In the genomic region with DNA sequence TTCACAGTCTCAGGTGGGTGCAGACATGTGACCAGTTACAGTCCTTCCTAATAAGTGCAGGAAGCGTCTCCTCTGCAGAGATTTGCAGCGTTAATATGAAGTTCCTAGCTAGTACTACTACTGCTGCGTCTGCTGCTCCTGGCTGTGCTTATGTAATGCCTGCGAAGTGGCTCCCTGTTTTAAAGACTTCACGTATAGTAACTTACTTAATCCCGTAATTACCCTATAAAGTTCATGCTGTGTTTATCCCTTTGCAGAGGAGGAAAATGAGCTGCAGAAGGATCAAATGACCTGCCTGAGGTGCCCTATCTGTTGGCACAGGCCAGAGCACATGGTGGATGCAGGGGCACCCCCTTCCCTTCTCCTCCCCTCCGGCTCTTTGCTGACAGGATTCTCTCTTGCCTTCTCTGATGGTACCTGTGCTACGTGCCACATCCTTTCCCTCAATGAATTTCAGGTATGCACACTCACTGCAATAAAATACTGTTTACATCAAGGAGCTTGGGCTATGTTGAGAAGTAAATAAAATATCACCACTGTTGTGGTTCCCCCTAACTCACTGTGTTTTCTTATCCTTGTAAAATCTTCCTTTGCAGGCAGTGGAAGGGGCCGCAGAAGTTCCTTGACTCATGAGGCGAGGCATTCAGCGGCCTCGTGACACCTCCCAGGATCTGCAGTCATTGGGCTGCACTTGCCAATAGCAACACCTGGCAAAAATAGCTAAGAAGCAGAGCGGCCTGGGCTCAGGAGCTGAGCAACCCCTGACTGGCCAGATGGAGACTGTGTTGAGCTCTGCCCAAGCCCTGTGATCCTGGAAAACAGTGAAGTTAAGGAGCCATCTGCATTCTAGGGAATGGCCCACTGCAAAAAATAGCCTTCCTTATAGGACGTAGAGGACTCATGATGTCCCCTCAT, we compare ENCODE assay signal across 18 cellular contexts.
DNase-seq lines count a peak whose midpoint lies in the region; ATAC-seq and TF ChIP-seq lines count a peak whose summit lies in the region.
"Had no signal": no experiment of that assay in that cellular context is flagged by ENCODE, and none has a peak within 500 bp of the region (broad histone marks: within the 10 kb centered on the region; RNA-seq: fewer than 3 reads in every experiment).

No MANE protein-coding gene starts in this region.

- H3K23ac ChIP-seq in mesenchymal stem cell (ENCODE audit: low read length in 2 of 2) = no peak overlapping the region
- no peak overlapping the region for H3K23ac ChIP-seq in trophoblast cell (ENCODE audit: low read length)

- CTCF ChIA-PET in activated CD8-positive, alpha-beta T cell treated with anti-CD3 and anti-CD28 coated beads for 36 hours (lab: Charles Lee) = no interaction called here

- no peaks in the 10 kb centered on the region for H3K79me2 ChIP-seq in trophoblast cell (ENCODE audit: control insufficient read depth, insufficient read depth, low read length, poor library complexity)

- no peak overlapping the region for H3K18ac ChIP-seq in mesenchymal stem cell (ENCODE audit: low read depth in 1 of 2, low read length in 2 of 2)
- H3K18ac ChIP-seq in trophoblast cell (ENCODE audit: low read length) = no peak overlapping the region

- H3K14ac ChIP-seq in mesenchymal stem cell (ENCODE audit: low read length in 2 of 2) (no peak overlapping the region), trophoblast cell (ENCODE audit: low read length) (no peak overlapping the region)

- no peak overlapping the region for H4K91ac ChIP-seq in mesenchymal stem cell (ENCODE audit: low read length)
- no peak overlapping the region for H4K91ac ChIP-seq in trophoblast cell (ENCODE audit: low read depth, low read length)

- H4K8ac ChIP-seq in mesenchymal stem cell (ENCODE audit: low read length) = no peak overlapping the region
- no peak overlapping the region for H4K8ac ChIP-seq in trophoblast cell (ENCODE audit: low read depth, low read length)

- no peak overlapping the region for H2BK5ac ChIP-seq in mesenchymal stem cell (ENCODE audit: low read depth, low read length, poor library complexity, severe bottlenecking)
- no peak overlapping the region for H2BK5ac ChIP-seq in trophoblast cell (ENCODE audit: low read depth, low read length, poor library complexity)

- no peaks in the 10 kb centered on the region for H3K79me1 ChIP-seq in mesenchymal stem cell (replicated peaks; ENCODE audit: low read length, poor library complexity, severe bottlenecking)
- no peaks in the 10 kb centered on the region for H3K79me1 ChIP-seq in trophoblast cell (ENCODE audit: low read length)

- H3K9me3 ChIP-seq in left ventricle myocardium inferior (replicated peaks) (no peaks in the 10 kb centered on the region), mesenchymal stem cell (ENCODE audit: control insufficient read depth, low read length) (no peaks in the 10 kb centered on the region), trophoblast cell (ENCODE audit: insufficient read depth, low read depth, low read length) (no peaks in the 10 kb centered on the region)
- H3K9me3 ChIP-seq: left lung, stomach had no signal

- DNase-seq in Right ventricle myocardium inferior (ENCODE audit: missing footprints) (no peak), left ventricle myocardium inferior (no peak), mesenchymal stem cell (no peak), trophoblast cell (no peak), cortex of kidney (lab: John Stamatoyannopoulos, UW) (no peak)
- DNase-seq in activated CD8-positive, alpha-beta T cell treated with anti-CD3 and anti-CD28 coated beads for 36 hours = no peak
- DNase-seq in activated CD8-positive, alpha-beta memory T cell treated with anti-CD3 and anti-CD28 coated beads, Interleukin-2, amount 50 U/mL, for 48 hours = no peak
- DNase-seq: activated CD4-positive, alpha-beta T cell treated with anti-CD3 and anti-CD28 coated beads, Interleukin-2, amount 50 U/mL, for 1 hour; DMS53; effector memory CD8-positive, alpha-beta T cell; left lung; NCI-H146; NCI-H748 treated with DMSO at 0.1 percent for 48 hours; nephron progenitor cell; stomach had no signal

- H3K4me1 Mint-ChIP-seq in brain = peaks cover 38% of the 10 kb centered on the region
- no peaks in the 10 kb centered on the region for H3K4me1 Mint-ChIP-seq in activated CD8-positive, alpha-beta T cell treated with anti-CD3 and anti-CD28 coated beads for 36 hours (ENCODE audit: low read depth)

- no peak overlapping the region for H3K27ac ChIP-seq in left ventricle myocardium inferior (replicated peaks)
- H3K27ac ChIP-seq in mesenchymal stem cell (ENCODE audit: low read length, poor library complexity, severe bottlenecking) = no peak overlapping the region
- H3K27ac ChIP-seq in trophoblast cell (ENCODE audit: low read depth, low read length) = no peak overlapping the region
- H3K27ac ChIP-seq: left lung, stomach had no signal

- no peak overlapping the region for H3K4me2 ChIP-seq in mesenchymal stem cell (ENCODE audit: low read length, poor library complexity, severe bottlenecking)
- H3K4me2 ChIP-seq in trophoblast cell (ENCODE audit: low read length) = no peak overlapping the region
- H3K4me2 ChIP-seq: smooth muscle cell had no signal

- H3K4me3 ChIP-seq in left ventricle myocardium inferior = no peak overlapping the region
- no peak overlapping the region for H3K4me3 ChIP-seq in mesenchymal stem cell (ENCODE audit: insufficient read depth in 1 of 2, low read depth in 1 of 2, low read length in 2 of 2)
- H3K4me3 ChIP-seq in trophoblast cell (ENCODE audit: low read depth, low read length) = no peak overlapping the region
- H3K4me3 ChIP-seq: left lung, smooth muscle cell, stomach had no signal

- H4K12ac ChIP-seq in trophoblast cell (ENCODE audit: low read depth, low read length) = no peak overlapping the region

- no peaks in the 10 kb centered on the region for H3K9me3 Mint-ChIP-seq in brain
- H3K9me3 Mint-ChIP-seq in activated CD8-positive, alpha-beta T cell treated with anti-CD3 and anti-CD28 coated beads for 36 hours = no peaks in the 10 kb centered on the region
- H3K9me3 Mint-ChIP-seq: activated T-helper 1 cell treated with anti-CD3 and anti-CD28 coated beads, Interleukin-12 subunit alpha, Interleukin-12 subunit beta, Interleukin-2, Interleukin-4 antibody, amounts not matched to agents 30 ng/mL and 10 ng/mL and 1 ng/mL, durations not matched to agents 14 hours and 24 hours and 36 hours; nephron progenitor cell had no signal

- H2BK12ac ChIP-seq in mesenchymal stem cell (ENCODE audit: low read length in 2 of 2) (no peak overlapping the region), trophoblast cell (ENCODE audit: low read length) (no peak overlapping the region)

- H2AFZ ChIP-seq in mesenchymal stem cell (ENCODE audit: low read depth, low read length) = no peak overlapping the region
- no peak overlapping the region for H2AFZ ChIP-seq in trophoblast cell (ENCODE audit: insufficient read depth, low read length, poor library complexity)

- intact Hi-C loops in Right ventricle myocardium inferior (cut with DNase I) = no loop called here
- intact Hi-C loops in left ventricle myocardium inferior (cut with micrococcal nuclease) = no loop called here
- intact Hi-C loops in activated CD8-positive, alpha-beta T cell treated with anti-CD3 and anti-CD28 coated beads for 36 hours (cut with micrococcal nuclease) = no loop called here

- peaks cover 2% of the 10 kb centered on the region for H3K27me3 Mint-ChIP-seq in brain
- peaks cover 4% of the 10 kb centered on the region for H3K27me3 Mint-ChIP-seq in activated CD8-positive, alpha-beta T cell treated with anti-CD3 and anti-CD28 coated beads for 36 hours

- H3K4me1 ChIP-seq in left ventricle myocardium inferior = no peaks in the 10 kb centered on the region
- no peaks in the 10 kb centered on the region for H3K4me1 ChIP-seq in mesenchymal stem cell (ENCODE audit: control insufficient read depth, insufficient read depth, low read depth, low read length)
- H3K4me1 ChIP-seq in trophoblast cell (ENCODE audit: control insufficient read depth in 1 of 2, insufficient read depth in 2 of 2, low read length in 2 of 2) = peaks cover 2 to 6% of the 10 kb centered on the region in 2 experiments
- H3K4me1 ChIP-seq: left lung, stomach had no signal

- H3K27ac Mint-ChIP-seq in brain = peak overlapping the region in 3 of 5 experiments; percentile 63 to 91 (median 68)
- no peak overlapping the region for H3K27ac Mint-ChIP-seq in activated CD8-positive, alpha-beta T cell treated with anti-CD3 and anti-CD28 coated beads for 36 hours
- H3K27ac Mint-ChIP-seq: activated T-helper 1 cell treated with anti-CD3 and anti-CD28 coated beads, Interleukin-12 subunit alpha, Interleukin-12 subunit beta, Interleukin-2, Interleukin-4 antibody, amounts not matched to agents 30 ng/mL and 10 ng/mL and 1 ng/mL, durations not matched to agents 14 hours and 24 hours and 36 hours; effector memory CD8-positive, alpha-beta T cell; nephron progenitor cell had no signal

- 77% methylated on average over 13 of the region's 14 CpGs for WGBS in mesenchymal stem cell
- WGBS in trophoblast cell (ENCODE audit: extremely low coverage, insufficient coverage, insufficient read length) = no CpG with 5 or more reads among the region's 14 CpGs

- TF ChIP-seq CTCF in left ventricle myocardium inferior (IDR thresholded peaks at IDR 0.05; ENCODE audit: borderline replicate concordance) = no peak
- no peak for TF ChIP-seq CTCF in brain (conservative IDR thresholded peaks at IDR 0.05)
- no peak for TF ChIP-seq CTCF in activated CD8-positive, alpha-beta T cell treated with anti-CD3 and anti-CD28 coated beads for 36 hours (IDR thresholded peaks at IDR 0.05)

- H2AK5ac ChIP-seq in mesenchymal stem cell (ENCODE audit: low read length, severe bottlenecking) (no peak overlapping the region), trophoblast cell (ENCODE audit: low read length) (no peak overlapping the region)

- peak overlapping the region in 1 of 5 experiments; percentile 28 for H3K4me3 Mint-ChIP-seq in brain
- H3K4me3 Mint-ChIP-seq in activated CD8-positive, alpha-beta T cell treated with anti-CD3 and anti-CD28 coated beads for 36 hours = no peak overlapping the region
- H3K4me3 Mint-ChIP-seq: activated T-helper 1 cell treated with anti-CD3 and anti-CD28 coated beads, Interleukin-12 subunit alpha, Interleukin-12 subunit beta, Interleukin-2, Interleukin-4 antibody, amounts not matched to agents 30 ng/mL and 10 ng/mL and 1 ng/mL, durations not matched to agents 14 hours and 24 hours and 36 hours; effector memory CD8-positive, alpha-beta T cell; nephron progenitor cell had no signal

- POLR2A ChIA-PET in activated CD8-positive, alpha-beta T cell treated with anti-CD3 and anti-CD28 coated beads for 36 hours (lab: Charles Lee) = interaction anchor here (0.5 kb wide), 1 partner anchor 553 kb away, joined by 3 read pairs; no protein-coding TSS in a partner anchor

- no peak overlapping the region for H3K4ac ChIP-seq in mesenchymal stem cell (ENCODE audit: low read depth in 1 of 2, low read length in 2 of 2)
- no peak overlapping the region for H3K4ac ChIP-seq in trophoblast cell (ENCODE audit: low read depth, low read length)

- H3K9ac ChIP-seq in mesenchymal stem cell (ENCODE audit: low read length) (peak overlapping the region; percentile 41), trophoblast cell (ENCODE audit: low read length) (no peak overlapping the region)

- H3K36me3 Mint-ChIP-seq in brain = no peaks in the 10 kb centered on the region
- no peaks in the 10 kb centered on the region for H3K36me3 Mint-ChIP-seq in activated CD8-positive, alpha-beta T cell treated with anti-CD3 and anti-CD28 coated beads for 36 hours (ENCODE audit: low read depth)

- H3K36me3 ChIP-seq in left ventricle myocardium inferior (no peaks in the 10 kb centered on the region), mesenchymal stem cell (ENCODE audit: control insufficient read depth in 1 of 2, insufficient read depth in 2 of 2, low read depth in 1 of 2, low read length in 2 of 2) (no peaks in the 10 kb centered on the region), trophoblast cell (ENCODE audit: control insufficient read depth in 1 of 2, insufficient read depth in 2 of 2, low read length in 2 of 2) (no peaks in the 10 kb centered on the region)
- H3K36me3 ChIP-seq: left lung, stomach had no signal

- no peak overlapping the region for H2BK120ac ChIP-seq in mesenchymal stem cell (ENCODE audit: low read depth, low read length)
- H2BK120ac ChIP-seq in trophoblast cell (ENCODE audit: insufficient read depth, low read length, poor library complexity) = no peak overlapping the region

- no peak overlapping the region for H2BK15ac ChIP-seq in mesenchymal stem cell (ENCODE audit: low read depth, poor library complexity, severe bottlenecking)

- H3K27me3 ChIP-seq in left ventricle myocardium inferior (ENCODE audit: low read depth) (peaks cover 23% of the 10 kb centered on the region), mesenchymal stem cell (ENCODE audit: control insufficient read depth in 1 of 2, insufficient read depth in 1 of 2, low read length in 2 of 2) (no peaks in the 10 kb centered on the region), trophoblast cell (ENCODE audit: insufficient read depth, low read length) (no peaks in the 10 kb centered on the region)
- H3K27me3 ChIP-seq: left lung had no signal

- peak; percentile 59 for ATAC-seq in Right ventricle myocardium inferior
- no peak for ATAC-seq in activated CD8-positive, alpha-beta T cell treated with anti-CD3 and anti-CD28 coated beads for 36 hours
- ATAC-seq: effector memory CD8-positive, alpha-beta T cell; left lung had no signal
